ENCODE assay signal across 23 cellular contexts in the genomic region with DNA sequence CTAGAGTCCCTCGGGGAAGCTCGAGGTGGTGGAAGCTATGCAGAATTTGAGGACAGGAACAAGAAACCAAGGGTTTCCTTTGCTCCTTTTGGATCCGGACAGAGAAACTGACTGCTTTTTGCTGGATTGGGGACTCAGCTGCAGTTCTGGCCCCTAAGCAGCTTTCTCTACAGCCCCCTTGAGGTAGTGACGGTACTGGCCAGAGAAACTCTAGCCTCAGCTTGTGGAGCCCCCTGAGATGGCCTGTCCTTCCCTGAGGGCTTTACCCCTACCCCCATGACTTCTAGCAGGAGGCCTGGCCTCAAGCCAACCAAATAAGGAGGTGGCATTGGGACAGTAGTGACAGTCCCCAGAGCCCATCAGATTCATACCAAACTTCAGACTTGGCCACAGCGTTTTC.
"Had no signal": no experiment of that assay in that cellular context is flagged by ENCODE, and none has a peak within 500 bp of the region (broad histone marks: within the 10 kb centered on the region; RNA-seq: fewer than 3 reads in every experiment).

No MANE protein-coding gene starts in this region.

- H3K4me3 ChIP-seq: adrenal gland, ascending aorta, heart left ventricle, smooth muscle cell, testis, uterus had no signal

- H3K27me3 ChIP-seq: adrenal gland, ascending aorta, testis, uterus had no signal

- H3K9ac ChIP-seq: parathyroid adenoma had no signal

- ATAC-seq: activated CD4-positive, CD25-positive, alpha-beta regulatory T cell treated with anti-CD3 and anti-CD28 coated beads, Interleukin-2, amount 50 U/mL, for 24 hours; activated CD8-positive, alpha-beta T cell treated with anti-CD3 and anti-CD28 coated beads, Interleukin-2, amount 10 ng/mL, durations not matched to agents 7 days and 5 days; activated T-helper 17 cell treated with anti-CD3 and anti-CD28 coated beads, Interleukin-2, amount 50 U/mL, for 72 hours; effector memory CD8-positive, alpha-beta T cell; heart left ventricle; left lobe of liver; sciatic nerve; stimulated activated memory B cell treated with anti-CD40 and anti-IgM and Interleukin-4, amounts not matched to agents 10 μg/mL and 1 μg/mL and 100 μg/mL, for 72 hours; T-helper 17 cell had no signal

- H3K27ac ChIP-seq: adrenal gland, ascending aorta, heart left ventricle, parathyroid adenoma, testis, uterus had no signal

- H3K36me3 ChIP-seq: adrenal gland, ascending aorta, heart left ventricle, uterus had no signal

- H3K9me3 ChIP-seq: adrenal gland, ascending aorta, heart left ventricle, testis, uterus had no signal

- H3K4me2 ChIP-seq: smooth muscle cell had no signal

- DNase-seq: activated CD4-positive, alpha-beta T cell treated with anti-CD3 and anti-CD28 coated beads, Interleukin-2, amount 10 ng/mL, durations not matched to agents 24 days and 14 days; activated CD8-positive, alpha-beta T cell treated with anti-CD3 and anti-CD28 coated beads, Interleukin-2, amount 10 ng/mL, durations not matched to agents 7 days and 5 days; activated naive CD4-positive, alpha-beta T cell; activated T-cell treated with anti-CD3 and anti-CD28 coated beads, Interleukin-2, amount 50 U/mL, for 24 hours; central memory CD4-positive, alpha-beta T cell; effector memory CD8-positive, alpha-beta T cell; heart left ventricle; nucleus accumbens; stimulated activated CD4-positive, alpha-beta T cell treated with anti-CD3 and anti-CD28 coated beads, Interleukin-15, amount 100 ng/mL, for 24 hours; SW 1271; T-helper 17 cell; testis; trophoblast cell; uterus had no signal

- H3K4me1 ChIP-seq: adrenal gland, ascending aorta, heart left ventricle, parathyroid adenoma, testis, uterus had no signal

- H2AFZ ChIP-seq: parathyroid adenoma had no signal
